14 cellular contexts compared by ENCODE assay signal in the genomic region with DNA sequence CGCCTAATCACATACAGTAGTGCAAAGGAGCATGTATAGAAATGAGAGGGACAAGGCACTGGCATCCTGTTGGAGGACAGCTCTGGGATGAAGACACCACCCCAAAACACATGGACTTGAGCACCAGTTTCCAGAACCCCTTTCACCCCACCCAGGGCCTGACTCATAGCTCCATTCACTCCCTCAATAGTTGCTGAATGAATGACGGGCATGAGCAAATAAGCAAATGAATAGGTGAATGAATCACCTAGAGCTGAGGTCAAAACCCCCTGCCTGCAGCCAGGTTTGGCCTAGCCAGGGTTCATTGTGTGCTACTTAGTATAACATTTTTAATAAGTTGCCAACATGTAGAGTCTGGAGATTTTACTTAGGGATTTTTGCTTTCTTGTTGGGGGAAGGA.
DNase-seq lines count a peak whose midpoint lies in the region; ATAC-seq and TF ChIP-seq lines count a peak whose summit lies in the region.
"Had no signal": no experiment of that assay in that cellular context is flagged by ENCODE, and none has a peak within 500 bp of the region (broad histone marks: within the 10 kb centered on the region; RNA-seq: fewer than 3 reads in every experiment).

No MANE protein-coding gene starts in this region.

- H3K9me3 Mint-ChIP-seq in activated T-helper 17 cell treated with anti-CD3 and anti-CD28 coated beads, Interleukin-2, amount 50 U/mL, for 72 hours = no peaks in the 10 kb centered on the region
- H3K9me3 Mint-ChIP-seq: activated T-helper 1 cell treated with anti-CD3 and anti-CD28 coated beads, Interleukin-12 subunit alpha, Interleukin-12 subunit beta, Interleukin-2, Interleukin-4 antibody, amounts not matched to agents 30 ng/mL and 10 ng/mL and 1 ng/mL, durations not matched to agents 14 hours and 24 hours and 36 hours had no signal

- H3K9ac ChIP-seq in colonic mucosa (ENCODE audit: low read depth in 2 of 2, low read length in 2 of 2) = no peak overlapping the region

- no peak overlapping the region for H3K4me3 Mint-ChIP-seq in activated T-helper 17 cell treated with anti-CD3 and anti-CD28 coated beads, Interleukin-2, amount 50 U/mL, for 72 hours
- H3K4me3 Mint-ChIP-seq: activated T-helper 1 cell treated with anti-CD3 and anti-CD28 coated beads, Interleukin-12 subunit alpha, Interleukin-12 subunit beta, Interleukin-2, Interleukin-4 antibody, amounts not matched to agents 30 ng/mL and 10 ng/mL and 1 ng/mL, durations not matched to agents 14 hours and 24 hours and 36 hours had no signal

- H3K36me3 ChIP-seq in kidney epithelial cell (ENCODE audit: control insufficient read depth, insufficient read depth, low read length) (peaks cover 1% of the 10 kb centered on the region), colonic mucosa (no peaks in the 10 kb centered on the region)

- H3K4me1 Mint-ChIP-seq in activated T-helper 17 cell treated with anti-CD3 and anti-CD28 coated beads, Interleukin-2, amount 50 U/mL, for 72 hours = no peaks in the 10 kb centered on the region

- peaks cover 9% of the 10 kb centered on the region for H3K4me1 ChIP-seq in colonic mucosa

- ATAC-seq in activated T-helper 17 cell treated with anti-CD3 and anti-CD28 coated beads, Interleukin-2, amount 50 U/mL, for 72 hours (replicated peaks) = peak; percentile 70
- ATAC-seq in HG03521 (IDR thresholded peaks at IDR 0.05; ENCODE audit: unreplicated experiment) (no peak), HG03135 (IDR thresholded peaks at IDR 0.05; ENCODE audit: unreplicated experiment) (no peak), GM18519 (IDR thresholded peaks at IDR 0.05; ENCODE audit: low FRiP score, unreplicated experiment) (no peak)
- ATAC-seq: right cardiac atrium had no signal

- DNase-seq in ACHN = peak; percentile 63
- peak; percentile 45 for DNase-seq in HT-29 (ENCODE audit: low spot score)
- peak; percentile 69 for DNase-seq in kidney epithelial cell (ENCODE audit: low read depth)
- DNase-seq in colonic mucosa = no peak
- DNase-seq: GOT3, right cardiac atrium, SHP77, tibial artery had no signal

- H3K27ac Mint-ChIP-seq in activated T-helper 17 cell treated with anti-CD3 and anti-CD28 coated beads, Interleukin-2, amount 50 U/mL, for 72 hours = no peak overlapping the region
- H3K27ac Mint-ChIP-seq: activated T-helper 1 cell treated with anti-CD3 and anti-CD28 coated beads, Interleukin-12 subunit alpha, Interleukin-12 subunit beta, Interleukin-2, Interleukin-4 antibody, amounts not matched to agents 30 ng/mL and 10 ng/mL and 1 ng/mL, durations not matched to agents 14 hours and 24 hours and 36 hours had no signal

- in situ Hi-C loops in ACHN (cut with HindIII; ENCODE audit: low pct_ligation_motif_present, low pct_unique_long_range_greater_than_20kb, low sequenced_read_pairs) = no loop called here

- H3K4me3 ChIP-seq in kidney epithelial cell (ENCODE audit: low read depth, low read length) (no peak overlapping the region), colonic mucosa (no peak overlapping the region)
- H3K4me3 ChIP-seq: tibial artery had no signal

- H3K27ac ChIP-seq in colonic mucosa = no peak overlapping the region
- H3K27ac ChIP-seq: tibial artery, VCaP had no signal

- intact Hi-C loops in colonic mucosa (cut with DNase I) = no loop called here

- no peaks in the 10 kb centered on the region for H3K36me3 Mint-ChIP-seq in activated T-helper 17 cell treated with anti-CD3 and anti-CD28 coated beads, Interleukin-2, amount 50 U/mL, for 72 hours (ENCODE audit: low read depth)

- TF ChIP-seq CTCF in kidney epithelial cell (IDR thresholded peaks at IDR 0.05; ENCODE audit: insufficient read depth, low read length, poor library complexity, severe bottlenecking) (no peak), colonic mucosa (IDR thresholded peaks at IDR 0.05) (no peak)

- no peaks in the 10 kb centered on the region for H3K9me3 ChIP-seq in colonic mucosa
- H3K9me3 ChIP-seq: tibial artery had no signal

- H3K27me3 Mint-ChIP-seq in activated T-helper 17 cell treated with anti-CD3 and anti-CD28 coated beads, Interleukin-2, amount 50 U/mL, for 72 hours = peaks cover 24% of the 10 kb centered on the region

- H3K27me3 ChIP-seq in kidney epithelial cell (ENCODE audit: control insufficient read depth, insufficient read depth, low read length) (no peaks in the 10 kb centered on the region), colonic mucosa (no peaks in the 10 kb centered on the region)
- H3K27me3 ChIP-seq: tibial artery had no signal
